16 cellular contexts compared by ENCODE assay signal in genomic region chr2:206721216-206721920, GRCh38. TPM values are rescaled to one million over a fixed set of nuclear protein-coding genes. Genes with fewer than 3 reads are reported as not detected.
DNase-seq lines count a peak whose midpoint lies in the region; ATAC-seq and TF ChIP-seq lines count a peak whose summit lies in the region.
"Had no signal": no experiment of that assay in that cellular context is flagged by ENCODE, and none has a peak within 500 bp of the region (broad histone marks: within the 10 kb centered on the region; RNA-seq: fewer than 3 reads in every experiment).

No MANE protein-coding gene starts in this region.

- no peak for TF ChIP-seq EP300 in gastroesophageal sphincter (IDR thresholded peaks at IDR 0.05)

- 76 to 87% methylated on average over 4 of the region's 4 CpGs for WGBS in gastroesophageal sphincter (ENCODE audit: low coverage in 1 of 2), 2 donors

- ATAC-seq in GM18502 (IDR thresholded peaks at IDR 0.05; ENCODE audit: poor library complexity, unreplicated experiment) (peak; percentile 86), GM21360 (IDR thresholded peaks at IDR 0.05; ENCODE audit: unreplicated experiment) (peak; percentile 66), HG02938 (IDR thresholded peaks at IDR 0.05; ENCODE audit: unreplicated experiment) (peak; percentile 89), HG03571 (IDR thresholded peaks at IDR 0.05; ENCODE audit: unreplicated experiment) (peak; percentile 64), gastroesophageal sphincter (no peak)

- in situ Hi-C loops in G401 (cut with HindIII; ENCODE audit: low sequenced_read_pairs) = no loop called here

- no peak for TF ChIP-seq CTCF in gastroesophageal sphincter (IDR thresholded peaks at IDR 0.05)

- no peaks in the 10 kb centered on the region for H3K9me3 ChIP-seq in gastroesophageal sphincter

- peaks cover 8% of the 10 kb centered on the region for H3K27me3 ChIP-seq in gastroesophageal sphincter

- TF ChIP-seq POLR2A in gastroesophageal sphincter (IDR thresholded peaks at IDR 0.05) = no peak

- no peak overlapping the region for H3K4me3 ChIP-seq in gastroesophageal sphincter

- no peaks in the 10 kb centered on the region for H3K4me1 ChIP-seq in gastroesophageal sphincter

- H3K36me3 ChIP-seq in gastroesophageal sphincter = no peaks in the 10 kb centered on the region

- H3K27ac ChIP-seq in gastroesophageal sphincter = no peak overlapping the region

- DNase-seq in G401 (ENCODE audit: low spot score) (no peak), amniotic stem cell (lab: John Stamatoyannopoulos, UW) (no peak)
- DNase-seq in activated CD4-positive, CD25-positive, alpha-beta regulatory T cell (lab: John Stamatoyannopoulos, UW) = no peak
- DNase-seq: activated CD4-positive, CD25-positive, alpha-beta regulatory T cell treated with anti-CD3 and anti-CD28 coated beads, Interleukin-2, amount 50 U/mL, for 72 hours; activated gamma-delta T cell; H9; NCI-H446 treated with DMSO at 0.1 percent for 48 hours; nephron progenitor cell; stimulated activated CD4-positive, alpha-beta T cell treated with anti-CD3 and anti-CD28 coated beads, Interleukin-15, amount 100 ng/mL, for 24 hours had no signal

RNA-seq across cellular contexts. Expression of gene DYTN, which starts 3.2 kb away (rescaled TPM):
- total RNA-seq in G401 (2014; rRNA removed; shearing (Covaris generic)) = not detected in 2 replicates
- not detected for total RNA-seq in gastroesophageal sphincter
- total RNA-seq: fibroblast of lung, H9, LHCN-M2 had no signal

RNA-seq across cellular contexts. Expression of gene MDH1B, which starts 43.8 kb away (rescaled TPM):
- total RNA-seq in G401 (2014; rRNA removed; shearing (Covaris generic)) = 2.6 and 6.9 TPM in 2 replicates
- 1 to 10 TPM in 2 of 4 donors, under 1 TPM in 1, not detected in 1; 0.77 to 2.3 (median 1.2) TPM for total RNA-seq in gastroesophageal sphincter

RNA-seq across cellular contexts. Expression of gene FASTKD2, which starts 44.0 kb away (rescaled TPM):
- 61.0 and 85.5 TPM in 2 replicates for total RNA-seq in G401 (2014; rRNA removed; shearing (Covaris generic))
- 10 to 100 TPM; 24.1 to 41.2 (median 31.8) TPM for total RNA-seq in gastroesophageal sphincter
